ENCODE assay signal across 9 cellular contexts in the genomic region with DNA sequence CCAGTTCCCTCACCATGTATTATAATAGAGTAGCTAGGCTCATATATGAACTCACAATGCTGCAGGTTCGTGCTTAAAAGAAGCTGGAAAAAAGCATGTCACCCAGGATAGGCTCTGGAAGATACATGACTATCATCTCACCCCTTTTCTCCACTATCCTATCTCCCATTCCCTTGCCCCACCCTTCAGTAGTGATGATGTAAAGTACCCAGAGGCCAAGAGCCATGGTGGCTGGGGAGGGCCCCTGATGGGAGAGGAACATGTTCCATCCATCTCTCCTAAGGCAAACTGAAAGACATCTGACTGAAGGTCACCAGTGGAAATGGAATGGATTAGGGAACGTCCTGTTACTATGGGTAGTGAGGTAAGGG. TPM values are rescaled to one million over a fixed set of nuclear protein-coding genes. Genes with fewer than 3 reads are reported as not detected.
DNase-seq lines count a peak whose midpoint lies in the region; ATAC-seq, FAIRE-seq and TF ChIP-seq lines count a peak whose summit lies in the region.
"Had no signal": no experiment of that assay in that cellular context is flagged by ENCODE, and none has a peak within 500 bp of the region (broad histone marks: within the 10 kb centered on the region; RNA-seq: fewer than 3 reads in every experiment).

No MANE protein-coding gene starts in this region.

- H3K9ac ChIP-seq in IMR-90 (ENCODE audit: low read depth, low read length) (no peak overlapping the region), GM12878 (ENCODE audit: control insufficient read depth, insufficient read depth, low read length) (no peak overlapping the region)

- no peaks in the 10 kb centered on the region for H3K9me3 ChIP-seq in CD4-positive, alpha-beta T cell (ENCODE audit: control insufficient read depth, low read length)
- no peaks in the 10 kb centered on the region for H3K9me3 ChIP-seq in IMR-90 (ENCODE audit: control insufficient read depth, insufficient read depth, low read length)
- no peaks in the 10 kb centered on the region for H3K9me3 ChIP-seq in GM12878 (replicated peaks; ENCODE audit: control insufficient read depth, insufficient read depth, low read length)
- H3K9me3 ChIP-seq in naive thymus-derived CD4-positive, alpha-beta T cell (ENCODE audit: control insufficient read depth in 2 of 3, low read length in 3 of 3): no peaks in the 10 kb centered on the region
- no peaks in the 10 kb centered on the region for H3K9me3 ChIP-seq in suprapubic skin
- H3K9me3 ChIP-seq: transverse colon had no signal

- SMC1A ChIA-PET in GM12878 (lab: Charles Lee; ENCODE audit: uncharacterized antibody, unreplicated experiment): interaction anchor here (1.0 to 5.2 kb wide), 11 partner anchors 21 to 183 kb away, joined by 3 to 28 read pairs (median 8); a partner anchor contains a TSS

- no peak overlapping the region for H3K4me3 Mint-ChIP-seq in CD4-positive, alpha-beta T cell
- peak overlapping the region in 2 of 10 donors; percentile 45 to 52 for H3K4me3 Mint-ChIP-seq in naive thymus-derived CD4-positive, alpha-beta T cell

- no peaks in the 10 kb centered on the region for H3K27me3 ChIP-seq in CD4-positive, alpha-beta T cell (ENCODE audit: control insufficient read depth, insufficient read depth, low read length)
- H3K27me3 ChIP-seq in IMR-90 (ENCODE audit: control insufficient read depth, insufficient read depth, low read length) (no peaks in the 10 kb centered on the region), GM12878 (replicated peaks in 1 of 2; ENCODE audit: control insufficient read depth in 2 of 2, insufficient read depth in 2 of 2, low read length in 1 of 2) (no peaks in the 10 kb centered on the region), suprapubic skin (no peaks in the 10 kb centered on the region)
- H3K27me3 ChIP-seq in naive thymus-derived CD4-positive, alpha-beta T cell (ENCODE audit: control insufficient read depth in 2 of 2, insufficient read depth in 2 of 2, low read length in 2 of 2): no peaks in the 10 kb centered on the region
- H3K27me3 ChIP-seq: transverse colon had no signal

- peaks cover 10% of the 10 kb centered on the region for H3K4me1 Mint-ChIP-seq in CD4-positive, alpha-beta T cell (ENCODE audit: low read depth)
- H3K4me1 Mint-ChIP-seq in naive thymus-derived CD4-positive, alpha-beta T cell: peaks cover 2 to 11% (median 8%) of the 10 kb centered on the region in 7 donors

- DNase-seq in CD4-positive, alpha-beta T cell: no peak
- DNase-seq in IMR-90 (no peak), GM12878 (ENCODE audit: low read depth, low spot score) (no peak), NOMO-1 treated with dmso at 0.1 percent for 144 hours (lab: John Stamatoyannopoulos, UW; ENCODE audit: unreplicated experiment) (no peak), suprapubic skin (ENCODE audit: low spot score in 2 of 2) (no peak), DMS114 treated with DMSO at 0.1 percent for 48 hours (lab: John Stamatoyannopoulos, UW; ENCODE audit: unreplicated experiment) (no peak)
- no peak for DNase-seq in naive thymus-derived CD4-positive, alpha-beta T cell

- no CpG with 5 or more reads among the region's 2 CpGs for WGBS in IMR-90 (ENCODE audit: extremely low coverage in 2 of 2, insufficient read length in 1 of 2), 2 experiments
- WGBS in GM12878 (ENCODE audit: insufficient coverage, insufficient replicate concordance, low lambda C conversion rate, missing lambda C conversion rate): 25% methylated on average over 2 of the region's 2 CpGs
- 38% methylated on average over 2 of the region's 2 CpGs for WGBS in suprapubic skin

- H4K5ac ChIP-seq in IMR-90 (ENCODE audit: low read depth, low read length): no peak overlapping the region; the same call in 1 of the 2 replicates

- ATAC-seq in CD4-positive, alpha-beta T cell (ENCODE audit: poor library complexity): no peak
- ATAC-seq in IMR-90 (ENCODE audit: low read depth) (no peak), GM12878 (peak; percentile 10; the same call in 1 of the 3 replicates), HG03521 (IDR thresholded peaks at IDR 0.05; ENCODE audit: unreplicated experiment) (no peak)
- ATAC-seq in naive thymus-derived CD4-positive, alpha-beta T cell: peak; percentile 12

- CTCF ChIA-PET in CD4-positive, alpha-beta T cell (lab: Charles Lee): interaction anchor here (1.0 to 2.0 kb wide), 6 partner anchors 9 to 114 kb away, joined by 3 to 19 read pairs (median 4); a partner anchor contains a TSS
- CTCF ChIA-PET in IMR-90 (lab: Yijun Ruan, JAX) (interaction anchor here (0.8 to 1.9 kb wide), 7 partner anchors 8 to 184 kb away, joined by 3 to 14 read pairs (median 4); no protein-coding TSS in a partner anchor), GM12878 (lab: Yijun Ruan, JAX) (interaction anchor here (0.9 to 4.9 kb wide), 28 partner anchors 10 to 333 kb away, joined by 3 to 88 read pairs (median 8); a partner anchor contains a TSS)
- CTCF ChIA-PET in naive thymus-derived CD4-positive, alpha-beta T cell (lab: Charles Lee): interaction anchor here (0.7 to 3.0 kb wide), 6 partner anchors 9 to 152 kb away, joined by 4 to 28 read pairs (median 6); a partner anchor contains a TSS

- H3K79me2 ChIP-seq in GM12878 (ENCODE audit: control insufficient read depth, insufficient read depth, low read length): no peaks in the 10 kb centered on the region

- peaks cover 0 to 3% of the 10 kb centered on the region in 2 experiments; a peak in 1 of 4 replicates for H3K79me1 ChIP-seq in IMR-90 (ENCODE audit: low read depth in 1 of 2, low read length in 2 of 2)

- H3K14ac ChIP-seq in IMR-90 (replicated peaks; ENCODE audit: low read depth, low read length): no peak overlapping the region

- no TSS peak for BruUV-seq in IMR-90 (replicated peaks; lab: Mats Ljungman, UMichigan)
- no TSS peak for BruUV-seq in GM12878 (replicated peaks; lab: Mats Ljungman, UMichigan)

- H3K4ac ChIP-seq in IMR-90 (ENCODE audit: low read depth, low read length): no peak overlapping the region

- no peak for TF ChIP-seq EP300 in GM12878 (IDR thresholded peaks at IDR 0.05; ENCODE audit: borderline replicate concordance in 1 of 2, control insufficient read depth in 1 of 2, low read depth in 2 of 2, low read length in 2 of 2)
- TF ChIP-seq EP300 in suprapubic skin (IDR thresholded peaks at IDR 0.05): no peak

- no peak overlapping the region for H2AFZ ChIP-seq in IMR-90 (replicated peaks; ENCODE audit: low read length, poor library complexity)
- H2AFZ ChIP-seq in GM12878 (ENCODE audit: control insufficient read depth, low read depth, low read length): no peak overlapping the region

- H4K8ac ChIP-seq in IMR-90 (ENCODE audit: low read depth in 2 of 2, low read length in 2 of 2): no peak overlapping the region

- no peak overlapping the region for H3K18ac ChIP-seq in IMR-90 (ENCODE audit: low read depth, low read length)

- H3K27me3 Mint-ChIP-seq in CD4-positive, alpha-beta T cell: no peaks in the 10 kb centered on the region
- no peaks in the 10 kb centered on the region for H3K27me3 Mint-ChIP-seq in naive thymus-derived CD4-positive, alpha-beta T cell

- H3K9me3 Mint-ChIP-seq in CD4-positive, alpha-beta T cell: no peaks in the 10 kb centered on the region
- peaks cover 0 to 1% (median 0%) of the 10 kb centered on the region in 11 donors for H3K9me3 Mint-ChIP-seq in naive thymus-derived CD4-positive, alpha-beta T cell

- H2BK5ac ChIP-seq in IMR-90 (ENCODE audit: low read depth, low read length, poor library complexity, severe bottlenecking): no peak overlapping the region

- H2AK5ac ChIP-seq in IMR-90 (ENCODE audit: low read depth, low read length): 0 out of 2 replicates have a peak overlapping the region, but pooled peaks have one; percentile 19

- intact Hi-C loops in CD4-positive, alpha-beta T cell (cut with DNase I, micrococcal nuclease): loop anchor here in 1 of 2 experiments (2.0 kb wide), 1 partner anchor 153 kb away; no protein-coding TSS in a partner anchor
- intact Hi-C loops in IMR-90 (cut with micrococcal nuclease): loop anchor here (5.0 kb wide), 2 partner anchors 70 to 85 kb away; a partner anchor contains a TSS
- intact Hi-C loops in GM12878 (cut with micrococcal nuclease; ENCODE audit: unreplicated experiment): loop anchor here (5.0 kb wide), 1 partner anchor 115 kb away; no protein-coding TSS in a partner anchor
- intact Hi-C loops in naive thymus-derived CD4-positive, alpha-beta T cell (cut with micrococcal nuclease): loop anchor here (5.0 kb wide), 2 partner anchors 35 to 115 kb away; no protein-coding TSS in a partner anchor

- H3K36me3 ChIP-seq in IMR-90 (ENCODE audit: control insufficient read depth, insufficient read depth, low read length): no peaks in the 10 kb centered on the region
- no peaks in the 10 kb centered on the region for H3K36me3 ChIP-seq in GM12878 (ENCODE audit: control insufficient read depth in 2 of 2, insufficient read depth in 2 of 2, low read length in 1 of 2)
- peaks cover 0 to 13% (median 0%) of the 10 kb centered on the region in 3 experiments for H3K36me3 ChIP-seq in naive thymus-derived CD4-positive, alpha-beta T cell (ENCODE audit: control insufficient read depth in 2 of 3, insufficient read depth in 3 of 3, low read length in 3 of 3)
- H3K36me3 ChIP-seq in suprapubic skin: peaks cover 13% of the 10 kb centered on the region

- H4K91ac ChIP-seq in IMR-90 (ENCODE audit: insufficient read depth, low read depth, low read length): no peak overlapping the region

- no peak overlapping the region for H3K4me2 ChIP-seq in IMR-90 (ENCODE audit: low read depth, low read length)
- peak overlapping the region; percentile 78 for H3K4me2 ChIP-seq in GM12878 (ENCODE audit: control insufficient read depth, insufficient read depth)

- in situ Hi-C loops in IMR-90 (cut with MboI; ENCODE audit: low sequenced_read_pairs) (no loop called here), GM12878 (cut with MboI) (loop anchor here (5.0 kb wide), 1 partner anchor 165 kb away; no protein-coding TSS in a partner anchor)

- H3K4me1 ChIP-seq in IMR-90 (ENCODE audit: control insufficient read depth, insufficient read depth, low read length): peaks cover 18% of the 10 kb centered on the region
- peaks cover 4% of the 10 kb centered on the region; the same call in 1 of the 2 replicates for H3K4me1 ChIP-seq in GM12878 (ENCODE audit: control insufficient read depth, insufficient read depth, low read length)
- H3K4me1 ChIP-seq in naive thymus-derived CD4-positive, alpha-beta T cell (ENCODE audit: control insufficient read depth in 2 of 2, insufficient read depth in 2 of 2, low read length in 2 of 2): no peaks in the 10 kb centered on the region
- peaks cover 7% of the 10 kb centered on the region for H3K4me1 ChIP-seq in suprapubic skin

- POLR2A ChIA-PET in CD4-positive, alpha-beta T cell (lab: Charles Lee): interaction anchor here (0.5 to 1.6 kb wide), 3 partner anchors 52 to 114 kb away, joined by 3 to 5 read pairs (median 3); no protein-coding TSS in a partner anchor
- POLR2A ChIA-PET in IMR-90 (lab: Charles Lee; ENCODE audit: unreplicated experiment): no interaction called here
- POLR2A ChIA-PET in GM12878 (lab: Charles Lee): interaction anchor here (0.6 to 0.7 kb wide), 2 partner anchors 17 to 22 kb away, joined by 3 to 8 read pairs; no protein-coding TSS in a partner anchor
- POLR2A ChIA-PET in naive thymus-derived CD4-positive, alpha-beta T cell (lab: Charles Lee): interaction anchor here (1.9 kb wide), 1 partner anchor 19 kb away, joined by 9 read pairs; no protein-coding TSS in a partner anchor

- H3K27ac ChIP-seq in CD4-positive, alpha-beta T cell (ENCODE audit: low read depth, low read length): no peak overlapping the region
- H3K27ac ChIP-seq in IMR-90 (ENCODE audit: insufficient read depth, low read length) (no peak overlapping the region), GM12878 (ENCODE audit: control insufficient read depth, insufficient read depth) (no peak overlapping the region), suprapubic skin (no peak overlapping the region)
- H3K27ac ChIP-seq in naive thymus-derived CD4-positive, alpha-beta T cell (ENCODE audit: low read depth, low read length): no peak overlapping the region
- H3K27ac ChIP-seq: transverse colon had no signal

- TF ChIP-seq RAD21 in IMR-90 (IDR thresholded peaks at IDR 0.05; ENCODE audit: low read length) (no peak), GM12878 (IDR thresholded peaks at IDR 0.05; ENCODE audit: insufficient read depth, low read depth, low read length) (no peak)

- H3K23ac ChIP-seq in IMR-90 (ENCODE audit: low read depth, low read length): no peak overlapping the region

- no peak for FAIRE-seq in GM12878 (lab: Jason Lieb, UNC)

- H3K9me1 ChIP-seq in IMR-90 (ENCODE audit: insufficient read depth, low read length): peaks cover 12% of the 10 kb centered on the region; the same call in 1 of the 2 replicates

- H2BK20ac ChIP-seq in IMR-90 (ENCODE audit: low read depth, low read length): no peak overlapping the region

- H3K56ac ChIP-seq in IMR-90 (ENCODE audit: extremely low read depth, insufficient read depth, low read length): no peak overlapping the region

- no peaks in the 10 kb centered on the region for H4K20me1 ChIP-seq in IMR-90 (ENCODE audit: insufficient read depth, low read length)
- H4K20me1 ChIP-seq in GM12878 (ENCODE audit: control insufficient read depth, insufficient read depth): no peaks in the 10 kb centered on the region

- peak overlapping the region; percentile 18 for H3K27ac Mint-ChIP-seq in CD4-positive, alpha-beta T cell
- peak overlapping the region in 4 of 9 donors; percentile 9 to 66 (median 29) for H3K27ac Mint-ChIP-seq in naive thymus-derived CD4-positive, alpha-beta T cell

- no peak overlapping the region for H2BK15ac ChIP-seq in IMR-90 (ENCODE audit: low read depth, low read length)

- H2AK9ac ChIP-seq in IMR-90 (replicated peaks; ENCODE audit: low read depth, low read length, poor library complexity): no peak overlapping the region

- RAD21 ChIA-PET in GM12878 (lab: Charles Lee; ENCODE audit: unreplicated experiment): interaction anchor here (0.9 to 2.5 kb wide), 15 partner anchors 16 to 576 kb away, joined by 3 to 26 read pairs (median 4); no protein-coding TSS in a partner anchor

- H3K4me3 ChIP-seq in IMR-90 (ENCODE audit: insufficient read depth, low read depth, low read length): no peak overlapping the region
- no peak overlapping the region for H3K4me3 ChIP-seq in GM12878
- no peak overlapping the region for H3K4me3 ChIP-seq in naive thymus-derived CD4-positive, alpha-beta T cell (ENCODE audit: low read length)
- no peak overlapping the region for H3K4me3 ChIP-seq in suprapubic skin
- H3K4me3 ChIP-seq: transverse colon had no signal

- no peak for TF ChIP-seq CTCF in CD4-positive, alpha-beta T cell (IDR thresholded peaks at IDR 0.05)
- no peak for TF ChIP-seq CTCF in IMR-90 (conservative IDR thresholded peaks at IDR 0.05; ENCODE audit: low read depth, low read length)
- TF ChIP-seq CTCF in GM12878 (IDR thresholded peaks at IDR 0.05 in 2 of 3, conservative IDR thresholded peaks at IDR 0.05 in 1 of 3; ENCODE audit: control insufficient read depth in 2 of 3, extremely low read depth in 1 of 3, insufficient read depth in 1 of 3, low read depth in 3 of 3, low read length in 3 of 3): no peak
- TF ChIP-seq CTCF in suprapubic skin (IDR thresholded peaks at IDR 0.05): no peak

- H2BK120ac ChIP-seq in IMR-90 (ENCODE audit: low read depth, low read length): no peak overlapping the region

- dilution Hi-C loops in IMR-90 (cut with HindIII; ENCODE audit: low sequenced_read_pairs, unreplicated experiment): no loop called here

- TF ChIP-seq POLR2A in IMR-90 (IDR thresholded peaks at IDR 0.05; ENCODE audit: low read depth, low read length): no peak
- no peak for TF ChIP-seq POLR2A in GM12878 (IDR thresholded peaks at IDR 0.05; ENCODE audit: low read depth, low read length)
- TF ChIP-seq POLR2A in suprapubic skin (IDR thresholded peaks at IDR 0.05): no peak

- peaks cover 12% of the 10 kb centered on the region for H3K36me3 Mint-ChIP-seq in CD4-positive, alpha-beta T cell (ENCODE audit: low read depth)
- H3K36me3 Mint-ChIP-seq in naive thymus-derived CD4-positive, alpha-beta T cell: peaks cover 0 to 7% (median 0%) of the 10 kb centered on the region in 5 donors

RNA-seq across cellular contexts. Expression of a gene that starts 20.3 kb away (rescaled TPM):
- total RNA-seq in CD4-positive, alpha-beta T cell: 10 to 100 TPM; 14.8 to 15.6 TPM
- total RNA-seq in IMR-90 (2012; rRNA removed) (33.9 and 37.5 TPM in 2 replicates), GM12878 (2014; rRNA removed) (14.0 and 17.5 TPM in 2 replicates), GM12878 (2014; rRNA removed; fragmentation: Illumina TruSeq; extraction: Trizol) (17.6 and 19.3 TPM in 2 replicates), GM12878 (2021) (14.7 and 15.2 TPM in 2 replicates), suprapubic skin (10 to 100 TPM; 12.8 to 21.5 (median 19.0) TPM)
- polyA plus RNA-seq in IMR-90 (2012; rRNA removed) (6.2 and 7.3 TPM in 2 replicates), GM12878 (2011; rRNA removed) (14.9 and 18.4 TPM in 2 replicates), GM12878 (2014; fragmentation: Illumina TruSeq; extraction: Trizol) (17.0 and 22.0 TPM in 2 replicates), GM12878 (2014; fragmentation: Nextera tagmentation; extraction: Ambion mirVana) (10 to 100 TPM; 10.0 to 11.5 TPM), GM12878 (2014; rRNA removed) (11.2 and 11.8 TPM in 2 replicates), GM12878 (2016; fragmentation: Nextera tagmentation; extraction: Ambion mirVana) (10 to 100 TPM; 20.5 to 20.6 TPM)
- 1.5 and 1.7 TPM in 2 replicates for polyA plus RNA-seq in IMR-90 (2012; cell fraction: cytosol; rRNA removed)
- polyA plus RNA-seq in IMR-90 (2012; cell fraction: nucleus; rRNA removed; ENCODE audit: low replicate concordance): 0.73 and 3.4 TPM in 2 replicates
- 14.5 and 14.9 TPM in 2 replicates for total RNA-seq in GM12878 (2013; cell fraction: nucleolus; rRNA removed)
- polyA plus RNA-seq in GM12878 (2011; ENCODE audit: low read depth): 5.2 TPM
- polyA plus RNA-seq in GM12878 (2011; cell fraction: cytosol; rRNA removed): 7.9 and 9.1 TPM in 2 replicates
- 2.6 and 4.3 TPM in 2 replicates for polyA plus RNA-seq in GM12878 (2011; cell fraction: nucleus; rRNA removed)
- 6.2 and 8.0 TPM in 2 replicates for polyA plus RNA-seq in GM12878 (2012)
- 23.8 and 37.4 TPM in 2 replicates for polyA minus RNA-seq in GM12878 (2011; rRNA and poly(A)+ RNA removed)
- 8.3 and 11.4 TPM in 2 replicates for polyA minus RNA-seq in GM12878 (2011; cell fraction: cytosol; rRNA and poly(A)+ RNA removed)
- polyA minus RNA-seq in GM12878 (2011; cell fraction: nucleus; rRNA and poly(A)+ RNA removed): 3.0 and 5.9 TPM in 2 replicates
- 10 to 100 TPM; 11.0 to 31.5 (median 21.0) TPM for total RNA-seq in naive thymus-derived CD4-positive, alpha-beta T cell
- 10 to 100 TPM; 21.1 to 24.0 TPM for polyA plus RNA-seq in naive thymus-derived CD4-positive, alpha-beta T cell

RNA-seq across cellular contexts. Expression of a gene that starts 57.8 kb away (rescaled TPM):
- total RNA-seq in CD4-positive, alpha-beta T cell: 1 to 10 TPM; 2.1 to 2.2 TPM
- 1.7 and 1.8 TPM in 2 replicates for total RNA-seq in IMR-90 (2012; rRNA removed)
- polyA plus RNA-seq in IMR-90 (2012; rRNA removed): 1.5 and 1.7 TPM in 2 replicates
- 0.52 and 0.93 TPM in 2 replicates for polyA plus RNA-seq in IMR-90 (2012; cell fraction: cytosol; rRNA removed)
- 0.54 and 2.8 TPM in 2 replicates for polyA plus RNA-seq in IMR-90 (2012; cell fraction: nucleus; rRNA removed; ENCODE audit: low replicate concordance)
- total RNA-seq in GM12878 (2013; cell fraction: nucleolus; rRNA removed): 3.7 and 5.6 TPM in 2 replicates
- 0.87 and 1.0 TPM in 2 replicates for total RNA-seq in GM12878 (2014; rRNA removed)
- 1.8 and 2.1 TPM in 2 replicates for total RNA-seq in GM12878 (2014; rRNA removed; fragmentation: Illumina TruSeq; extraction: Trizol)
- total RNA-seq in GM12878 (2021): 1.2 and 1.7 TPM in 2 replicates
- polyA plus RNA-seq in GM12878 (2011; ENCODE audit: low read depth): 1.2 TPM
- polyA plus RNA-seq in GM12878 (2011; rRNA removed): 1.3 and 2.2 TPM in 2 replicates
- polyA plus RNA-seq in GM12878 (2011; cell fraction: cytosol; rRNA removed): 1.4 TPM in 2 replicates
- polyA plus RNA-seq in GM12878 (2011; cell fraction: nucleus; rRNA removed): 0.78 and 1.2 TPM in 2 replicates
- 0.94 and 1.2 TPM in 2 replicates for polyA plus RNA-seq in GM12878 (2012)
- 0.87 and 1.9 TPM in 2 replicates for polyA plus RNA-seq in GM12878 (2014; fragmentation: Illumina TruSeq; extraction: Trizol)
- polyA plus RNA-seq in GM12878 (2014; fragmentation: Nextera tagmentation; extraction: Ambion mirVana): 1 to 10 TPM in 1 of 2 experiments, under 1 TPM in 1; 0.62 to 1.5 TPM
- 0.44 and 1.7 TPM in 2 replicates for polyA plus RNA-seq in GM12878 (2014; rRNA removed)
- polyA plus RNA-seq in GM12878 (2016; fragmentation: Nextera tagmentation; extraction: Ambion mirVana): under 1 TPM; 0.72 to 0.76 TPM
- 5.9 and 7.2 TPM in 2 replicates for polyA minus RNA-seq in GM12878 (2011; rRNA and poly(A)+ RNA removed)
- polyA minus RNA-seq in GM12878 (2011; cell fraction: cytosol; rRNA and poly(A)+ RNA removed): 0.73 TPM in 1 of 2 replicates, not detected in the other
- 1.7 and 3.7 TPM in 2 replicates for polyA minus RNA-seq in GM12878 (2011; cell fraction: nucleus; rRNA and poly(A)+ RNA removed)
- 1 to 10 TPM; 2.3 to 8.9 (median 3.7) TPM for total RNA-seq in naive thymus-derived CD4-positive, alpha-beta T cell
- polyA plus RNA-seq in naive thymus-derived CD4-positive, alpha-beta T cell: under 1 TPM; 0.79 to 0.83 TPM
- 1 to 10 TPM in 3 of 4 donors, under 1 TPM in 1; 0.76 to 4.7 (median 2.8) TPM for total RNA-seq in suprapubic skin

Comparison
In these comparisons a context has a peak if more than half of its experiments do, and no peak if none do; other contexts are left out.
1. ATAC-seq: peak in GM12878 (single experiment) and naive thymus-derived CD4-positive, alpha-beta T cell (single experiment); none in CD4-positive, alpha-beta T cell (single experiment), IMR-90 (single experiment) and HG03521 (single experiment).